8 cellular contexts compared by ENCODE assay signal in genomic region chr11:45857834-45858492, GRCh38. TPM values are rescaled to one million over a fixed set of nuclear protein-coding genes. Genes with fewer than 3 reads are reported as not detected.
DNase-seq lines count a peak whose midpoint lies in the region; ATAC-seq and TF ChIP-seq lines count a peak whose summit lies in the region.

No MANE protein-coding gene starts in this region.

- no peaks in the 10 kb centered on the region for H3K9me3 Mint-ChIP-seq in activated T-helper 17 cell treated with anti-CD3 and anti-CD28 coated beads, Interleukin-2, amount 50 U/mL, for 72 hours

- TF ChIP-seq CTCF in heart right ventricle (IDR thresholded peaks at IDR 0.05) (no peak), gastrocnemius medialis (IDR thresholded peaks at IDR 0.05 in 4 of 5, conservative IDR thresholded peaks at IDR 0.05 in 1 of 5) (no peak)

- WGBS in heart right ventricle, 2 donors, result 36 to 40% methylated on average over 4 of the region's 4 CpGs

- H3K4me3 Mint-ChIP-seq in activated T-helper 17 cell treated with anti-CD3 and anti-CD28 coated beads, Interleukin-2, amount 50 U/mL, for 72 hours, result no peak overlapping the region

- H3K27me3 ChIP-seq in heart right ventricle, result no peaks in the 10 kb centered on the region
- H3K27me3 ChIP-seq in gastrocnemius medialis, result no peaks in the 10 kb centered on the region

- DNase-seq in HCEC 1CT (peak; percentile 15), heart right ventricle (peak; percentile 33 to 74), gastrocnemius medialis (peak; percentile 50 to 68), middle frontal gyrus (ENCODE audit: extremely low spot score, low spot score) (no peak)

- H3K36me3 ChIP-seq in heart right ventricle (peaks cover 0 to 80% (median 35%) of the 10 kb centered on the region in 9 donors), gastrocnemius medialis (peaks cover 0 to 19% of the 10 kb centered on the region in 2 donors)

- in situ Hi-C loops in gastrocnemius medialis (cut with MboI; ENCODE audit: low sequenced_read_pairs in 4 of 4), result no loop called here

- H3K4me1 Mint-ChIP-seq in activated T-helper 17 cell treated with anti-CD3 and anti-CD28 coated beads, Interleukin-2, amount 50 U/mL, for 72 hours, result peaks cover 5% of the 10 kb centered on the region

- H3K4me1 ChIP-seq in heart right ventricle, result peaks cover 45 to 97% (median 81%) of the 10 kb centered on the region in 9 donors
- H3K4me1 ChIP-seq in gastrocnemius medialis, result peaks cover 85 to 86% of the 10 kb centered on the region in 2 donors

- H3K36me3 Mint-ChIP-seq in activated T-helper 17 cell treated with anti-CD3 and anti-CD28 coated beads, Interleukin-2, amount 50 U/mL, for 72 hours (ENCODE audit: low read depth), result peaks cover 75% of the 10 kb centered on the region

- no peaks in the 10 kb centered on the region for H3K27me3 Mint-ChIP-seq in activated T-helper 17 cell treated with anti-CD3 and anti-CD28 coated beads, Interleukin-2, amount 50 U/mL, for 72 hours

- H3K4me3 ChIP-seq in heart right ventricle, result peak overlapping the region in 1 of 10 donors; percentile 8
- no peak overlapping the region for H3K4me3 ChIP-seq in gastrocnemius medialis

- intact Hi-C loops in heart right ventricle (cut with DNase I) (no loop called here), gastrocnemius medialis (cut with DNase I; ENCODE audit: low total_unique reads) (loop anchor here (5.0 to 10.0 kb wide), 2 partner anchors 121 to 1567 kb away; partner anchors contain the start of gene PSMC3)

- peak overlapping the region; percentile 68 to 99 (median 90) for H3K27ac ChIP-seq in heart right ventricle
- peak overlapping the region; percentile 91 to 99 (median 99) for H3K27ac ChIP-seq in gastrocnemius medialis

- H3K27ac Mint-ChIP-seq in activated T-helper 17 cell treated with anti-CD3 and anti-CD28 coated beads, Interleukin-2, amount 50 U/mL, for 72 hours, result no peak overlapping the region

- TF ChIP-seq POLR2A in gastrocnemius medialis (IDR thresholded peaks at IDR 0.05), result no peak

- H3K9me3 ChIP-seq in heart right ventricle, result no peaks in the 10 kb centered on the region
- no peaks in the 10 kb centered on the region for H3K9me3 ChIP-seq in gastrocnemius medialis

- ATAC-seq in activated T-helper 17 cell treated with anti-CD3 and anti-CD28 coated beads, Interleukin-2, amount 50 U/mL, for 72 hours (replicated peaks), result peak; percentile 47
- ATAC-seq in heart right ventricle, result peak; percentile 62 to 78 (median 72)
- peak; percentile 42 for ATAC-seq in gastrocnemius medialis
- ATAC-seq in HG03025 (IDR thresholded peaks at IDR 0.05; ENCODE audit: low FRiP score, unreplicated experiment), result no peak
- ATAC-seq in HG03135 (IDR thresholded peaks at IDR 0.05; ENCODE audit: unreplicated experiment), result no peak
- no peak for ATAC-seq in GM18909 (IDR thresholded peaks at IDR 0.05; ENCODE audit: poor library complexity, unreplicated experiment)

RNA-seq across cellular contexts. Expression of gene CRY2, which starts 10.7 kb away (rescaled TPM):
- total RNA-seq in activated T-helper 17 cell treated with anti-CD3 and anti-CD28 coated beads, Interleukin-2, amount 50 U/mL, for 72 hours, result 10 to 100 TPM; 12.3 to 25.4 TPM
- total RNA-seq in heart right ventricle, result 100 to 1,000 TPM in 5 of 10 donors, 10 to 100 TPM in 5; 61.8 to 131 (median 98.0) TPM
- 10 to 100 TPM; 16.8 to 24.4 TPM for polyA plus RNA-seq in heart right ventricle
- total RNA-seq in gastrocnemius medialis, result 10 to 100 TPM; 36.4 to 85.9 (median 37.9) TPM

RNA-seq across cellular contexts. Expression of gene MAPK8IP1, which starts 27.5 kb away (rescaled TPM):
- under 1 TPM; 0.65 to 0.93 TPM for total RNA-seq in activated T-helper 17 cell treated with anti-CD3 and anti-CD28 coated beads, Interleukin-2, amount 50 U/mL, for 72 hours
- 1 to 10 TPM; 4.4 to 8.0 (median 6.5) TPM for total RNA-seq in heart right ventricle
- 1 to 10 TPM; 2.6 to 3.1 TPM for polyA plus RNA-seq in heart right ventricle
- 1 to 10 TPM; 1.4 to 4.0 (median 1.9) TPM for total RNA-seq in gastrocnemius medialis

RNA-seq across cellular contexts. Expression of gene FREY1, which starts 49.1 kb away (rescaled TPM):
- total RNA-seq in activated T-helper 17 cell treated with anti-CD3 and anti-CD28 coated beads, Interleukin-2, amount 50 U/mL, for 72 hours, result 1 to 10 TPM; 1.8 to 2.7 TPM
- total RNA-seq in heart right ventricle (under 1 TPM in 3 of 10 donors, not detected in 7; 0.38 to 0.55 (median 0.39) TPM), gastrocnemius medialis (not detected)
- under 1 TPM; 0.22 to 0.59 TPM for polyA plus RNA-seq in heart right ventricle

RNA-seq across cellular contexts. Expression of gene SLC35C1, which starts 53.0 kb away (rescaled TPM):
- total RNA-seq in activated T-helper 17 cell treated with anti-CD3 and anti-CD28 coated beads, Interleukin-2, amount 50 U/mL, for 72 hours, result 10 to 100 TPM in 1 of 2 donors, 1 to 10 TPM in 1; 8.7 to 18.9 TPM
- total RNA-seq in heart right ventricle (1 to 10 TPM; 4.5 to 9.6 (median 6.1) TPM), gastrocnemius medialis (10 to 100 TPM in 1 of 4 donors, 1 to 10 TPM in 3; 4.8 to 11.7 (median 7.8) TPM)
- polyA plus RNA-seq in heart right ventricle, result 10 to 100 TPM in 1 of 2 donors, 1 to 10 TPM in 1; 5.2 to 14.1 TPM

RNA-seq across cellular contexts. Expression of gene PEX16, which starts 59.7 kb away (rescaled TPM):
- total RNA-seq in activated T-helper 17 cell treated with anti-CD3 and anti-CD28 coated beads, Interleukin-2, amount 50 U/mL, for 72 hours, result 10 to 100 TPM; 27.9 to 45.4 TPM
- total RNA-seq in heart right ventricle (10 to 100 TPM; 10.8 to 17.8 (median 13.6) TPM), gastrocnemius medialis (10 to 100 TPM; 18.5 to 27.2 (median 20.5) TPM)
- 10 to 100 TPM; 20.1 to 25.4 TPM for polyA plus RNA-seq in heart right ventricle

Comparison
In these comparisons a context has a peak if more than half of its experiments do, and no peak if none do; other contexts are left out.
1. ATAC-seq: peak in activated T-helper 17 cell treated with anti-CD3 and anti-CD28 coated beads, Interleukin-2, amount 50 U/mL, for 72 hours (single experiment), heart right ventricle (8 of 8) and gastrocnemius medialis (2 of 2); none in HG03025 (single experiment), HG03135 (single experiment) and GM18909 (single experiment).